ENCODE assay signal across 13 cellular contexts in the genomic region with DNA sequence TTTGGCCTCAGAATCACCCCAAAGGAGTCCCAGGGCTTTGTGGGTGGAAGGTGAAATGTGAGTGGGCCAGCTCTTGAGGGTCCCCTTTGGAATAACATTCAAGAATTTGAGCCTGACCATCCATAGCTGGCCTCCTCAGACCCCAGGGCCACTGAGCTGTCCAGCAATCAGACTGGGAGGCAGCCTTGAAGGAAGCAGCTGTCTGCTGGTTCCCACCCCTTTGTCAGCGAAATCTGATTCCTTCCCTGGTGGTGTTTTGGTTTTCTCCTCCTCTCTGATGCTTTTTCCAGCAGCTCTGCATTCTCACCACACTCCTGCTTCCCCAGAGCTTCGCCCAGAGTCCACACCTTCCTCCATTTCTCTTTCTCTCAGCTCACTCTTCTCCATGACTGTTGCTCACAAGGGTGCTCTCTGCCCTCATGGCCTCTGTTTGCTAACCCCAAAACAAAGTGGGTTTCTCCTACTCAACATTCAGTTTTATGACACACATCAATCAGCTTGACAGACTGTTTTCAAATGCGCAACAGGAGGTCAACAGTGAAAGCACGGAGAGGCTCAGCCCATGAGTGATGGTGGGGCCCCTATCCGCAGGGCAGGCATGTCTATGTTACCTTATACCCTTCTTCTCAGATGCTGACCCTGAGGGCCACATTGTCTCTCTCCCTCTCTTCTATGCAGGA.
DNase-seq lines count a peak whose midpoint lies in the region; ATAC-seq and TF ChIP-seq lines count a peak whose summit lies in the region.
"Had no signal": no experiment of that assay in that cellular context is flagged by ENCODE, and none has a peak within 500 bp of the region (broad histone marks: within the 10 kb centered on the region; RNA-seq: fewer than 3 reads in every experiment).

No MANE protein-coding gene starts in this region.

- no peak overlapping the region for H3K27ac ChIP-seq in mammary epithelial cell (ENCODE audit: insufficient read depth, low read depth, low read length)
- H3K27ac ChIP-seq: colonic mucosa, pancreas had no signal

- no peaks in the 10 kb centered on the region for H3K9me3 ChIP-seq in mammary epithelial cell (replicated peaks; ENCODE audit: insufficient read depth, low read length)
- H3K9me3 ChIP-seq: colonic mucosa, pancreas had no signal

- intact Hi-C loops in mammary epithelial cell (cut with micrococcal nuclease) = no loop called here
- intact Hi-C loops in Right ventricle myocardium superior (cut with DNase I) = no loop called here

- no peaks in the 10 kb centered on the region for H4K20me1 ChIP-seq in mammary epithelial cell (ENCODE audit: insufficient read depth, low read length)

- TF ChIP-seq CTCF in mammary epithelial cell (conservative IDR thresholded peaks at IDR 0.05 in 1 of 2, IDR thresholded peaks at IDR 0.05 in 1 of 2; ENCODE audit: extremely low read depth in 1 of 2, insufficient read depth in 1 of 2, low read depth in 1 of 2, low read length in 2 of 2) = no peak

- no peaks in the 10 kb centered on the region for H3K36me3 ChIP-seq in mammary epithelial cell (ENCODE audit: insufficient read depth, low read length)
- H3K36me3 ChIP-seq: colonic mucosa, pancreas had no signal

- H3K27me3 ChIP-seq in mammary epithelial cell (ENCODE audit: insufficient read depth, low read length) = no peaks in the 10 kb centered on the region
- H3K27me3 ChIP-seq: colonic mucosa, pancreas had no signal

- no peak overlapping the region for H2AFZ ChIP-seq in mammary epithelial cell (ENCODE audit: low read depth, low read length)

- 86% methylated on average over 5 of the region's 5 CpGs for WGBS in mammary epithelial cell (ENCODE audit: low coverage, missing lambda C conversion rate)

- BruUV-seq in mammary epithelial cell (replicated peaks; lab: Mats Ljungman, UMichigan) = no TSS peak

- no peak for ATAC-seq in Right ventricle myocardium superior (ENCODE audit: poor library complexity)
- ATAC-seq in GM21515 (IDR thresholded peaks at IDR 0.05; ENCODE audit: unreplicated experiment) = no peak
- ATAC-seq: esophagus mucosa, pancreas had no signal

- H3K4me2 ChIP-seq in mammary epithelial cell (ENCODE audit: insufficient read depth, low read depth, low read length) = no peak overlapping the region

- dilution Hi-C loops in mammary epithelial cell (cut with HindIII; ENCODE audit: low sequenced_read_pairs) = no loop called here

- H3K79me2 ChIP-seq in mammary epithelial cell (ENCODE audit: insufficient read depth, low read length) = no peaks in the 10 kb centered on the region

- no peak overlapping the region for H3K4me3 ChIP-seq in mammary epithelial cell (replicated peaks in 1 of 3; ENCODE audit: insufficient read depth in 1 of 3, low read depth in 2 of 3, low read length in 3 of 3)
- H3K4me3 ChIP-seq: colonic mucosa, pancreas had no signal

- H3K4me1 ChIP-seq in mammary epithelial cell (ENCODE audit: insufficient read depth, low read length) = peaks cover 20% of the 10 kb centered on the region
- H3K4me1 ChIP-seq: pancreas had no signal

- CTCF ChIA-PET in mammary epithelial cell (lab: Charles Lee; ENCODE audit: low non-redundant PET) = interaction anchor here (0.6 kb wide), 1 partner anchor 134 kb away, joined by 3 read pairs; no protein-coding TSS in a partner anchor

- DNase-seq in DMS 273 treated with DMSO at 0.1 percent for 48 hours (lab: John Stamatoyannopoulos, UW) (peak; percentile 14), NCI-H128 (lab: John Stamatoyannopoulos, UW; ENCODE audit: unreplicated experiment) (peak; percentile 81), NCI-H774 (lab: John Stamatoyannopoulos, UW) (peak; percentile 17), left kidney (ENCODE audit: low read depth, low spot score) (peak; percentile 95), mammary epithelial cell (no peak), Right ventricle myocardium superior (no peak)
- no peak for DNase-seq in activated naive CD4-positive, alpha-beta T cell treated with anti-CD3 and anti-CD28 coated beads, Interleukin-2, amount 50 U/mL, for 16 hours
- DNase-seq: amniotic stem cell, colonic mucosa, pancreas, T-helper 9 cell had no signal

- in situ Hi-C loops in mammary epithelial cell (cut with MboI; ENCODE audit: low sequenced_read_pairs in 2 of 2) = no loop called here

- no peak overlapping the region for H3K9ac ChIP-seq in mammary epithelial cell (ENCODE audit: insufficient read depth, low read length)

Comparison
In these comparisons a context has a peak if more than half of its experiments do, and no peak if none do; other contexts are left out.
1. DNase-seq: peak in DMS 273 treated with DMSO at 0.1 percent for 48 hours (single experiment), NCI-H128 (single experiment), NCI-H774 (single experiment) and left kidney (single experiment); none in activated naive CD4-positive, alpha-beta T cell treated with anti-CD3 and anti-CD28 coated beads, Interleukin-2, amount 50 U/mL, for 16 hours (single experiment), mammary epithelial cell (single experiment) and Right ventricle myocardium superior (single experiment).